ENCODE assay signal across 1 cellular context in genomic region chr2:62477573-62477972, GRCh38.
TF ChIP-seq lines count a peak whose summit lies in the region.

No MANE protein-coding gene starts in this region.

TF ChIP-seq in H1, 55 proteins besides CTCF, POLR2A, EP300 and RAD21:
- no peak for TF ChIP-seq TBP (IDR thresholded peaks at IDR 0.05; ENCODE audit: low read depth, low read length)
- TF ChIP-seq NRF1 (IDR thresholded peaks at IDR 0.05; ENCODE audit: low read depth, low read length), result no peak
- TF ChIP-seq CBX8 (IDR thresholded peaks at IDR 0.05; ENCODE audit: borderline replicate concordance, low read depth, low read length), result no peak
- no peak for TF ChIP-seq CEBPB (IDR thresholded peaks at IDR 0.05; ENCODE audit: low read depth, low read length)
- TF ChIP-seq BACH1 (IDR thresholded peaks at IDR 0.05; ENCODE audit: low read length), result no peak
- TF ChIP-seq MAX (IDR thresholded peaks at IDR 0.05), result no peak
- TF ChIP-seq ATF2 (IDR thresholded peaks at IDR 0.05; ENCODE audit: low read length), result no peak
- TF ChIP-seq E2F6 (IDR thresholded peaks at IDR 0.05), result no peak
- TF ChIP-seq ATF3 (IDR thresholded peaks at IDR 0.05; ENCODE audit: insufficient read depth, low read depth, low read length), result no peak
- no peak for TF ChIP-seq HDAC6 (IDR thresholded peaks at IDR 0.05; ENCODE audit: low read depth, low read length)
- no peak for TF ChIP-seq SUZ12 (IDR thresholded peaks at IDR 0.05; ENCODE audit: low read length)
- TF ChIP-seq CREB1 (IDR thresholded peaks at IDR 0.05), result no peak
- TF ChIP-seq BRCA1 (IDR thresholded peaks at IDR 0.05; ENCODE audit: low read depth, low read length), result no peak
- no peak for TF ChIP-seq CHD2 (IDR thresholded peaks at IDR 0.05; ENCODE audit: low read length)
TF ChIP-seq in H1: peak in this region for 0.
